Comparison of ENCODE assay signal across 16 cellular contexts in genomic region chr15:71559098-71559497, GRCh38.
DNase-seq lines count a peak whose midpoint lies in the region; ATAC-seq and TF ChIP-seq lines count a peak whose summit lies in the region.
"Had no signal": no experiment of that assay in that cellular context is flagged by ENCODE, and none has a peak within 500 bp of the region (broad histone marks: within the 10 kb centered on the region; RNA-seq: fewer than 3 reads in every experiment).

No MANE protein-coding gene starts in this region.

- peak overlapping the region; percentile 86 for H3K27ac ChIP-seq in mammary epithelial cell (ENCODE audit: insufficient read depth, low read depth, low read length)
- H3K27ac ChIP-seq: adrenal gland, BLaER1 had no signal

- peak overlapping the region; percentile 84 for H3K27ac Mint-ChIP-seq in mesothelial cell of epicardium
- H3K27ac Mint-ChIP-seq: memory B cell had no signal

- peak overlapping the region; percentile 40 for H2AFZ ChIP-seq in mammary epithelial cell (ENCODE audit: low read depth, low read length)

- peak overlapping the region; percentile 64 for H3K4me2 ChIP-seq in mammary epithelial cell (ENCODE audit: insufficient read depth, low read depth, low read length)
- H3K4me2 ChIP-seq: BLaER1 had no signal

- BruUV-seq in mammary epithelial cell (replicated peaks; lab: Mats Ljungman, UMichigan): no TSS peak

- POLR2A ChIA-PET in BJ (lab: Charles Lee): no interaction called here

- H3K9ac ChIP-seq in mammary epithelial cell (ENCODE audit: insufficient read depth, low read length): peak overlapping the region; percentile 43
- H3K9ac ChIP-seq: BLaER1 had no signal

- H3K4me1 Mint-ChIP-seq in mesothelial cell of epicardium: peaks cover 17% of the 10 kb centered on the region
- H3K4me1 Mint-ChIP-seq: memory B cell had no signal

- no peaks in the 10 kb centered on the region for H3K27me3 ChIP-seq in BJ (ENCODE audit: control insufficient read depth, insufficient read depth, low read length)
- H3K27me3 ChIP-seq in mammary epithelial cell (ENCODE audit: insufficient read depth, low read length): no peaks in the 10 kb centered on the region
- H3K27me3 ChIP-seq: adrenal gland, BLaER1 had no signal

- H3K36me3 Mint-ChIP-seq in mesothelial cell of epicardium: peaks cover 14% of the 10 kb centered on the region
- H3K36me3 Mint-ChIP-seq: memory B cell had no signal

- H3K9me3 Mint-ChIP-seq in mesothelial cell of epicardium: no peaks in the 10 kb centered on the region
- H3K9me3 Mint-ChIP-seq: memory B cell had no signal

- 0% methylated on average over 3 of the region's 3 CpGs for WGBS in mammary epithelial cell (ENCODE audit: low coverage, missing lambda C conversion rate)

- H3K9me3 ChIP-seq in mammary epithelial cell (replicated peaks; ENCODE audit: insufficient read depth, low read length): peaks cover 2% of the 10 kb centered on the region
- H3K9me3 ChIP-seq: adrenal gland, BLaER1 had no signal

- dilution Hi-C loops in mammary epithelial cell (cut with HindIII; ENCODE audit: low sequenced_read_pairs): no loop called here

- H3K79me2 ChIP-seq in mammary epithelial cell (ENCODE audit: insufficient read depth, low read length): no peaks in the 10 kb centered on the region

- CTCF ChIA-PET in BJ (lab: Yijun Ruan, JAX) (interaction anchor here (1.8 kb wide), 1 partner anchor 14 kb away, joined by 5 read pairs; no protein-coding TSS in a partner anchor), mammary epithelial cell (lab: Charles Lee; ENCODE audit: low non-redundant PET) (interaction anchor here (0.7 kb wide), 1 partner anchor 14 kb away, joined by 4 read pairs; no protein-coding TSS in a partner anchor)

- H3K4me1 ChIP-seq in mammary epithelial cell (ENCODE audit: insufficient read depth, low read length): peaks cover 56% of the 10 kb centered on the region
- H3K4me1 ChIP-seq: adrenal gland, BLaER1 had no signal

- H4K20me1 ChIP-seq in mammary epithelial cell (ENCODE audit: insufficient read depth, low read length): no peaks in the 10 kb centered on the region
- H4K20me1 ChIP-seq: BLaER1 had no signal

- intact Hi-C loops in mammary epithelial cell (cut with micrococcal nuclease): loop anchor here (1.0 to 2.0 kb wide), 2 partner anchors 20 to 111 kb away; no protein-coding TSS in a partner anchor
- intact Hi-C loops in left cardiac atrium (cut with DNase I): loop anchor here in 1 of 2 donors (10.0 kb wide), 1 partner anchor 64 kb away; no protein-coding TSS in a partner anchor

- TF ChIP-seq CTCF in BJ (IDR thresholded peaks at IDR 0.05; ENCODE audit: insufficient read depth, low read depth, low read length) (no peak), mammary epithelial cell (conservative IDR thresholded peaks at IDR 0.05 in 1 of 2, IDR thresholded peaks at IDR 0.05 in 1 of 2; ENCODE audit: extremely low read depth in 1 of 2, insufficient read depth in 1 of 2, low read depth in 1 of 2, low read length in 2 of 2) (no peak), mesothelial cell of epicardium (IDR thresholded peaks at IDR 0.05; ENCODE audit: unreplicated experiment) (no peak)

- DNase-seq in BJ (ENCODE audit: low read depth) (peak; percentile 69), LoVo (ENCODE audit: low spot score) (peak; percentile 49), mammary epithelial cell (peak; percentile 89), mesothelial cell of epicardium (ENCODE audit: low spot score in 2 of 2, unreplicated experiment in 2 of 2) (no peak), erythroblast (lab: John Stamatoyannopoulos, UW) (no peak), G401 (ENCODE audit: low spot score) (no peak), D341Med (ENCODE audit: low spot score) (no peak), left cardiac atrium (no peak)
- DNase-seq: adrenal gland; effector memory CD4-positive, alpha-beta T cell; GF-D8; NCI-H2029 treated with DMSO at 0.1 percent for 48 hours; stimulated activated CD4-positive, alpha-beta T cell treated with anti-CD3 and anti-CD28 coated beads, Interleukin-4, amount 100 ng/mL, for 24 hours; stimulated activated naive CD4-positive, alpha-beta T cell had no signal

- H3K36me3 ChIP-seq in BJ (ENCODE audit: control insufficient read depth, insufficient read depth, low read length) (no peaks in the 10 kb centered on the region), mammary epithelial cell (ENCODE audit: insufficient read depth, low read length) (no peaks in the 10 kb centered on the region)
- H3K36me3 ChIP-seq: adrenal gland, BLaER1 had no signal

- H3K4me3 Mint-ChIP-seq in mesothelial cell of epicardium: no peak overlapping the region
- H3K4me3 Mint-ChIP-seq: memory B cell had no signal

- no peak overlapping the region for H3K4me3 ChIP-seq in BJ (ENCODE audit: low read depth, low read length)
- peak overlapping the region in 2 of 3 experiments; percentile 29 to 30 for H3K4me3 ChIP-seq in mammary epithelial cell (replicated peaks in 1 of 3; ENCODE audit: insufficient read depth in 1 of 3, low read depth in 2 of 3, low read length in 3 of 3)
- H3K4me3 ChIP-seq: adrenal gland, BLaER1 had no signal

- TF ChIP-seq POLR2A in erythroblast (IDR thresholded peaks at IDR 0.05; ENCODE audit: low read length): no peak

- no peaks in the 10 kb centered on the region for H3K27me3 Mint-ChIP-seq in mesothelial cell of epicardium (ENCODE audit: low read depth)

- in situ Hi-C loops in mammary epithelial cell (cut with MboI; ENCODE audit: low sequenced_read_pairs in 2 of 2): no loop called here
- in situ Hi-C loops in G401 (cut with HindIII; ENCODE audit: low sequenced_read_pairs): no loop called here

- ATAC-seq in left cardiac atrium: no peak

Comparison
In these comparisons a context has a peak if more than half of its experiments do, and no peak if none do; other contexts are left out.
1. DNase-seq: peak in BJ (single experiment), LoVo (single experiment) and mammary epithelial cell (single experiment); none in mesothelial cell of epicardium (0 of 2), erythroblast (0 of 2), G401 (single experiment), D341Med (single experiment) and left cardiac atrium (single experiment).